ENCODE assay signal across 1 cellular context in the genomic region with DNA sequence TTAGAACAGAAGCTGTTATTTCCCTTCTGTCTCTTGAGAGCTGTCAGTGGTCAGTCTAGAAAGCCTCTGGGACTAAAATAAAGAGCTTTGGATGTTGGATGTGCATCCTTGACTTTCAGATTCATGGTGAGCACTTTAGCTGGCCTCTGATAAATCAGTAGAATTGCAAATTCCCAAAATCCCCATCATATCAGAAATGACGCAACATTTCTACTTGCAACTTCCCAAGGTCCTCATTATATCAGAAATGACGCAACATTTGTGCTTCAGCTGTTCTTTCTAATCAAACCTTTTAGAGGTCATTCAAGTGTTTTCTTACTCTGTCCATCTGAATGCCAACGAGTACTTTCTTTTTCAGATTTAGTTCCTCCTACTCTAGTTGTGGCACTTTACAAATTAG.
A peak's percentile ranks its signal among the peaks of the same experiment; 100 is the strongest.
TF ChIP-seq lines count a peak whose summit lies in the region.

No MANE protein-coding gene starts in this region.

TF ChIP-seq in K562, 482 proteins besides CTCF, POLR2A, EP300 and RAD21 (continued from another document):
- TF ChIP-seq, protein P1, sequence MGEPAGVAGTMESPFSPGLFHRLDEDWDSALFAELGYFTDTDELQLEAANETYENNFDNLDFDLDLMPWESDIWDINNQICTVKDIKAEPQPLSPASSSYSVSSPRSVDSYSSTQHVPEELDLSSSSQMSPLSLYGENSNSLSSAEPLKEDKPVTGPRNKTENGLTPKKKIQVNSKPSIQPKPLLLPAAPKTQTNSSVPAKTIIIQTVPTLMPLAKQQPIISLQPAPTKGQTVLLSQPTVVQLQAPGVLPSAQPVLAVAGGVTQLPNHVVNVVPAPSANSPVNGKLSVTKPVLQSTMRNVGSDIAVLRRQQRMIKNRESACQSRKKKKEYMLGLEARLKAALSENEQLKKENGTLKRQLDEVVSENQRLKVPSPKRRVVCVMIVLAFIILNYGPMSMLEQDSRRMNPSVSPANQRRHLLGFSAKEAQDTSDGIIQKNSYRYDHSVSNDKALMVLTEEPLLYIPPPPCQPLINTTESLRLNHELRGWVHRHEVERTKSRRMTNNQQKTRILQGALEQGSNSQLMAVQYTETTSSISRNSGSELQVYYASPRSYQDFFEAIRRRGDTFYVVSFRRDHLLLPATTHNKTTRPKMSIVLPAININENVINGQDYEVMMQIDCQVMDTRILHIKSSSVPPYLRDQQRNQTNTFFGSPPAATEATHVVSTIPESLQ (CRISPR knock-in tag; IDR thresholded peaks at IDR 0.05) = no peak
- TF ChIP-seq CEBPB (tag; IDR thresholded peaks at IDR 0.05) (peak; percentile 77), DACH1 (IDR thresholded peaks at IDR 0.05; ENCODE audit: partially characterized antibody) (no peak)
